Comparison of ENCODE assay signal across 1 cellular context in the genomic region with DNA sequence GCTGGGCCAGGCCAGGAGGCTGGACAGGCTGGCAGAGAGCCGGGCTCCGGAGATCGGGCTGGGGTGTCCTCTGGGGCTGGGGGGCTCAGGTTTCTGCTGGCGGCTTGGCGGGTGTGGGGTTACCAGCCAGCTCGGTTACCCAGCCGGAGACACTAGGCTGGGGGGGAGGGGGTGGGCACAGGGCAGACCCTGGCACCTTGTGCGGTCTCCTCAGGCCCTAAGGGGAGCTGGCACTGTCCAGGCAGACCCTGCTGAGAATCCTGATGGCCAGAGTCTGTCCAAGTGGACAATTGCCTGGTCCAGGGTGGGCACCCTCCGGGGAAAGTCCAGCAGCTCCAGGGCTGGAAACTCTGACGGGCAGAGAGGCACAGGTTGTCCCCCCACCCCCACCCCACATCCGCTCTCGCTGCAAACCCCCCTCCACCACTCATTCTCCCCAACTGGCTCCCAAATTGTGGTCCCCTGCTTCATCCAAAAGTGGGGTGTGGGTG.
TF ChIP-seq lines count a peak whose summit lies in the region.

No MANE protein-coding gene starts in this region.

TF ChIP-seq in HepG2, 621 proteins besides CTCF, POLR2A, EP300 and RAD21:
- TF ChIP-seq ZFP1 (CRISPR knock-in tag; IDR thresholded peaks at IDR 0.05) (no peak), THYN1 (CRISPR knock-in tag; IDR thresholded peaks at IDR 0.05; ENCODE audit: borderline replicate concordance, low read depth) (no peak), KDM4B (CRISPR knock-in tag; IDR thresholded peaks at IDR 0.05) (no peak), NBN (conservative IDR thresholded peaks at IDR 0.05) (no peak), HCFC1 (IDR thresholded peaks at IDR 0.05; ENCODE audit: low read depth, low read length) (no peak), HOXA9 (CRISPR knock-in tag; IDR thresholded peaks at IDR 0.05; ENCODE audit: borderline replicate concordance) (no peak), KLF12 (CRISPR knock-in tag; IDR thresholded peaks at IDR 0.05; ENCODE audit: borderline replicate concordance) (no peak)
- TF ChIP-seq, protein P1, sequence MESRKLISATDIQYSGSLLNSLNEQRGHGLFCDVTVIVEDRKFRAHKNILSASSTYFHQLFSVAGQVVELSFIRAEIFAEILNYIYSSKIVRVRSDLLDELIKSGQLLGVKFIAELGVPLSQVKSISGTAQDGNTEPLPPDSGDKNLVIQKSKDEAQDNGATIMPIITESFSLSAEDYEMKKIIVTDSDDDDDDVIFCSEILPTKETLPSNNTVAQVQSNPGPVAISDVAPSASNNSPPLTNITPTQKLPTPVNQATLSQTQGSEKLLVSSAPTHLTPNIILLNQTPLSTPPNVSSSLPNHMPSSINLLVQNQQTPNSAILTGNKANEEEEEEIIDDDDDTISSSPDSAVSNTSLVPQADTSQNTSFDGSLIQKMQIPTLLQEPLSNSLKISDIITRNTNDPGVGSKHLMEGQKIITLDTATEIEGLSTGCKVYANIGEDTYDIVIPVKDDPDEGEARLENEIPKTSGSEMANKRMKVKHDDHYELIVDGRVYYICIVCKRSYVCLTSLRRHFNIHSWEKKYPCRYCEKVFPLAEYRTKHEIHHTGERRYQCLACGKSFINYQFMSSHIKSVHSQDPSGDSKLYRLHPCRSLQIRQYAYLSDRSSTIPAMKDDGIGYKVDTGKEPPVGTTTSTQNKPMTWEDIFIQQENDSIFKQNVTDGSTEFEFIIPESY (CRISPR knock-in tag; IDR thresholded peaks at IDR 0.05) = no peak
- TF ChIP-seq, protein P2, sequence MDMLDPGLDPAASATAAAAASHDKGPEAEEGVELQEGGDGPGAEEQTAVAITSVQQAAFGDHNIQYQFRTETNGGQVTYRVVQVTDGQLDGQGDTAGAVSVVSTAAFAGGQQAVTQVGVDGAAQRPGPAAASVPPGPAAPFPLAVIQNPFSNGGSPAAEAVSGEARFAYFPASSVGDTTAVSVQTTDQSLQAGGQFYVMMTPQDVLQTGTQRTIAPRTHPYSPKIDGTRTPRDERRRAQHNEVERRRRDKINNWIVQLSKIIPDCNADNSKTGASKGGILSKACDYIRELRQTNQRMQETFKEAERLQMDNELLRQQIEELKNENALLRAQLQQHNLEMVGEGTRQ (IDR thresholded peaks at IDR 0.05; ENCODE audit: low read depth, low read length) = no peak
- TF ChIP-seq, protein P2 (CRISPR knock-in tag; IDR thresholded peaks at IDR 0.05; ENCODE audit: borderline replicate concordance) = no peak
- TF ChIP-seq, protein P3, sequence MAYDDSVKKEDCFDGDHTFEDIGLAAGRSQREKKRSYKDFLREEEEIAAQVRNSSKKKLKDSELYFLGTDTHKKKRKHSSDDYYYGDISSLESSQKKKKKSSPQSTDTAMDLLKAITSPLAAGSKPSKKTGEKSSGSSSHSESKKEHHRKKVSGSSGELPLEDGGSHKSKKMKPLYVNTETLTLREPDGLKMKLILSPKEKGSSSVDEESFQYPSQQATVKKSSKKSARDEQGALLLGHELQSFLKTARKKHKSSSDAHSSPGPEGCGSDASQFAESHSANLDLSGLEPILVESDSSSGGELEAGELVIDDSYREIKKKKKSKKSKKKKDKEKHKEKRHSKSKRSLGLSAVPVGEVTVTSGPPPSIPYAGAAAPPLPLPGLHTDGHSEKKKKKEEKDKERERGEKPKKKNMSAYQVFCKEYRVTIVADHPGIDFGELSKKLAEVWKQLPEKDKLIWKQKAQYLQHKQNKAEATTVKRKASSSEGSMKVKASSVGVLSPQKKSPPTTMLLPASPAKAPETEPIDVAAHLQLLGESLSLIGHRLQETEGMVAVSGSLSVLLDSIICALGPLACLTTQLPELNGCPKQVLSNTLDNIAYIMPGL (CRISPR knock-in tag; IDR thresholded peaks at IDR 0.05; ENCODE audit: borderline replicate concordance in 1 of 2, low read depth in 1 of 2) = no peak
- TF ChIP-seq, protein P4, sequence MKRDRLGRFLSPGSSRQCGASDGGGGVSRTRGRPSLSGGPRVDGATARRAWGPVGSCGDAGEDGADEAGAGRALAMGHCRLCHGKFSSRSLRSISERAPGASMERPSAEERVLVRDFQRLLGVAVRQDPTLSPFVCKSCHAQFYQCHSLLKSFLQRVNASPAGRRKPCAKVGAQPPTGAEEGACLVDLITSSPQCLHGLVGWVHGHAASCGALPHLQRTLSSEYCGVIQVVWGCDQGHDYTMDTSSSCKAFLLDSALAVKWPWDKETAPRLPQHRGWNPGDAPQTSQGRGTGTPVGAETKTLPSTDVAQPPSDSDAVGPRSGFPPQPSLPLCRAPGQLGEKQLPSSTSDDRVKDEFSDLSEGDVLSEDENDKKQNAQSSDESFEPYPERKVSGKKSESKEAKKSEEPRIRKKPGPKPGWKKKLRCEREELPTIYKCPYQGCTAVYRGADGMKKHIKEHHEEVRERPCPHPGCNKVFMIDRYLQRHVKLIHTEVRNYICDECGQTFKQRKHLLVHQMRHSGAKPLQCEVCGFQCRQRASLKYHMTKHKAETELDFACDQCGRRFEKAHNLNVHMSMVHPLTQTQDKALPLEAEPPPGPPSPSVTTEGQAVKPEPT (CRISPR knock-in tag; IDR thresholded peaks at IDR 0.05; ENCODE audit: low read depth) = no peak
- TF ChIP-seq, protein P5, sequence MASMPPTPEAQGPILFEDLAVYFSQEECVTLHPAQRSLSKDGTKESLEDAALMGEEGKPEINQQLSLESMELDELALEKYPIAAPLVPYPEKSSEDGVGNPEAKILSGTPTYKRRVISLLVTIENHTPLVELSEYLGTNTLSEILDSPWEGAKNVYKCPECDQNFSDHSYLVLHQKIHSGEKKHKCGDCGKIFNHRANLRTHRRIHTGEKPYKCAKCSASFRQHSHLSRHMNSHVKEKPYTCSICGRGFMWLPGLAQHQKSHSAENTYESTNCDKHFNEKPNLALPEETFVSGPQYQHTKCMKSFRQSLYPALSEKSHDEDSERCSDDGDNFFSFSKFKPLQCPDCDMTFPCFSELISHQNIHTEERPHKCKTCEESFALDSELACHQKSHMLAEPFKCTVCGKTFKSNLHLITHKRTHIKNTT (CRISPR knock-in tag; IDR thresholded peaks at IDR 0.05) = no peak
- TF ChIP-seq, protein P6, sequence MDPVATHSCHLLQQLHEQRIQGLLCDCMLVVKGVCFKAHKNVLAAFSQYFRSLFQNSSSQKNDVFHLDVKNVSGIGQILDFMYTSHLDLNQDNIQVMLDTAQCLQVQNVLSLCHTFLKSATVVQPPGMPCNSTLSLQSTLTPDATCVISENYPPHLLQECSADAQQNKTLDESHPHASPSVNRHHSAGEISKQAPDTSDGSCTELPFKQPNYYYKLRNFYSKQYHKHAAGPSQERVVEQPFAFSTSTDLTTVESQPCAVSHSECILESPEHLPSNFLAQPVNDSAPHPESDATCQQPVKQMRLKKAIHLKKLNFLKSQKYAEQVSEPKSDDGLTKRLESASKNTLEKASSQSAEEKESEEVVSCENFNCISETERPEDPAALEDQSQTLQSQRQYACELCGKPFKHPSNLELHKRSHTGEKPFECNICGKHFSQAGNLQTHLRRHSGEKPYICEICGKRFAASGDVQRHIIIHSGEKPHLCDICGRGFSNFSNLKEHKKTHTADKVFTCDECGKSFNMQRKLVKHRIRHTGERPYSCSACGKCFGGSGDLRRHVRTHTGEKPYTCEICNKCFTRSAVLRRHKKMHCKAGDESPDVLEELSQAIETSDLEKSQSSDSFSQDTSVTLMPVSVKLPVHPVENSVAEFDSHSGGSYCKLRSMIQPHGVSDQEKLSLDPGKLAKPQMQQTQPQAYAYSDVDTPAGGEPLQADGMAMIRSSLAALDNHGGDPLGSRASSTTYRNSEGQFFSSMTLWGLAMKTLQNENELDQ (CRISPR knock-in tag; IDR thresholded peaks at IDR 0.05; ENCODE audit: borderline replicate concordance) = no peak
